In the genomic region with DNA sequence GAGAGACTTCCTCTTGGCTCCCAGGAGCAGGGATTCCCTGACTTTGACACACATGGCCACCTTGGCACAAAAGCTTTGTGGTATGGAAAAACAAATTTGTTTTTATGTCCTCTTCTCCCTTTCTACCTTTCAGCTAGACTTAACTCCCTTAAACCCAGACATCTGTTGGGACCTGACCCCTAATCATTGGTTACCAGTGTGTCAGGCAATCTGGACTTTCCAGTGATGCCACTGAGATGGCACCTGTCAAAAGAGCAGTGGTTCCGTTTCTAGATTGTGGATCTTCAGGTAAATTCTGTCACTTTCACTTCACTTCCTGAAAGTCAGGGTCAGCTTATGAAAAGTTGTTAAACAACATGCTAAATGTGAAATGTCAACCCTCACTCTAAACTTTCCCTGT, we compare ENCODE assay signal across 2 cellular contexts.
TF ChIP-seq lines count a peak whose summit lies in the region.

No MANE protein-coding gene starts in this region.

TF ChIP-seq in GM12891, 5 proteins besides CTCF, POLR2A, EP300 and RAD21:
- peak; percentile 26; the same call in 1 of the 2 replicates for TF ChIP-seq SPI1 (IDR thresholded peaks at IDR 0.05; ENCODE audit: low read depth, low read length)

TF ChIP-seq in GM12878, 131 proteins besides CTCF, POLR2A, EP300 and RAD21:
- TF ChIP-seq, protein P1, sequence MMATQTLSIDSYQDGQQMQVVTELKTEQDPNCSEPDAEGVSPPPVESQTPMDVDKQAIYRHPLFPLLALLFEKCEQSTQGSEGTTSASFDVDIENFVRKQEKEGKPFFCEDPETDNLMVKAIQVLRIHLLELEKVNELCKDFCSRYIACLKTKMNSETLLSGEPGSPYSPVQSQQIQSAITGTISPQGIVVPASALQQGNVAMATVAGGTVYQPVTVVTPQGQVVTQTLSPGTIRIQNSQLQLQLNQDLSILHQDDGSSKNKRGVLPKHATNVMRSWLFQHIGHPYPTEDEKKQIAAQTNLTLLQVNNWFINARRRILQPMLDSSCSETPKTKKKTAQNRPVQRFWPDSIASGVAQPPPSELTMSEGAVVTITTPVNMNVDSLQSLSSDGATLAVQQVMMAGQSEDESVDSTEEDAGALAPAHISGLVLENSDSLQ (IDR thresholded peaks at IDR 0.05): peak; percentile 40; the same call in 1 of the 2 replicates
- TF ChIP-seq RELB (IDR thresholded peaks at IDR 0.05; ENCODE audit: low read depth): peak; percentile 60; the same call in 1 of the 2 replicates
- 0 out of 2 replicates have a peak, but pooled peaks have one; percentile 21 for TF ChIP-seq NR2F1 (conservative IDR thresholded peaks at IDR 0.05)
- TF ChIP-seq MTA2 (IDR thresholded peaks at IDR 0.05; ENCODE audit: low read depth): 0 out of 2 replicates have a peak, but pooled peaks have one; percentile 27
- peak; percentile 56 to 58; a peak in 3 of 4 replicates for TF ChIP-seq IKZF2 (IDR thresholded peaks at IDR 0.05)
